ENCODE assay signal across 8 cellular contexts in the genomic region with DNA sequence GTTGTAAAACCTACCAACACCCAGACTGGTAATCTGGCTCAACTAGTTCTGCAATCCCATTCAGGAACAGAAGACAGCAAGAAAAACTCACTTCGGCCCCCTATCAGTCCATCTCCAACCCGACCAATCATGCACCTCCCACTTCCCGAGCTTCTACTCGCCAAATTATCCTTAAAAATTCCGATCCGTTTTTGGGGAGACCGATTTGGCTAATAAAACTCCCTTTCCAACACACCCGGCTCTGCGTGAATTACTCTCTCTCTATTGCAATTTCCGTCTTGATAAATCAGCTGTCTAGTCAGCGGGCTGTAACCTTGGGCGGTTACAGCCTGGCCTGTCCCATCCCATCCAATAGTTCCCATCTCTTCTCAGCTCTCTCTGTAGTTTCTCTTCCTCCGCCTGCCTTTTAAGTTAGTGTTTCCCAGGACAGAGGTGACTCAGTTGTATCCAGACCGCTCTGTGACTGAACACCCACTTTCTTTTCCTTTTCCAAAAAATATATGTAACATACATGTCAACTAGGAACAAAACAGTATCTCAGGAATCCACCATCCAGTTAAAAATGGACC. TPM values are rescaled to one million over a fixed set of nuclear protein-coding genes. Genes with fewer than 3 reads are reported as not detected.
A peak's percentile ranks its signal among the peaks of the same experiment; 100 is the strongest.
DNase-seq lines count a peak whose midpoint lies in the region; ATAC-seq and TF ChIP-seq lines count a peak whose summit lies in the region.

No MANE protein-coding gene starts in this region.

- peaks cover 51% of the 10 kb centered on the region for H3K4me1 Mint-ChIP-seq in activated B cell treated with CpG ODN at 0.5 μM for 24 hours
- peaks cover 40 to 78% (median 73%) of the 10 kb centered on the region in 7 donors for H3K4me1 Mint-ChIP-seq in naive thymus-derived CD4-positive, alpha-beta T cell

- no peaks in the 10 kb centered on the region for H4K20me1 ChIP-seq in IMR-90 (ENCODE audit: insufficient read depth, low read length)

- H3K56ac ChIP-seq in IMR-90 (ENCODE audit: extremely low read depth, insufficient read depth, low read length) = peak overlapping the region; percentile 87

- H3K4me1 ChIP-seq in IMR-90 (ENCODE audit: control insufficient read depth, insufficient read depth, low read length) = peaks cover 7% of the 10 kb centered on the region
- H3K4me1 ChIP-seq in esophagus muscularis mucosa = peaks cover 27 to 45% (median 41%) of the 10 kb centered on the region in 4 donors
- H3K4me1 ChIP-seq in naive thymus-derived CD4-positive, alpha-beta T cell (ENCODE audit: control insufficient read depth in 2 of 2, insufficient read depth in 2 of 2, low read length in 2 of 2) = peaks cover 19 to 43% of the 10 kb centered on the region in 2 donors
- peaks cover 44% of the 10 kb centered on the region for H3K4me1 ChIP-seq in vagina

- in situ Hi-C loops in IMR-90 (cut with MboI; ENCODE audit: low sequenced_read_pairs) = no loop called here

- no peak overlapping the region; the same call in 2 of the 3 replicates for H2BK15ac ChIP-seq in IMR-90 (ENCODE audit: low read depth, low read length)

- TF ChIP-seq RAD21 in IMR-90 (IDR thresholded peaks at IDR 0.05; ENCODE audit: low read length) = no peak

- 0 out of 2 replicates have a peak overlapping the region, but pooled peaks have one; percentile 6 for H3K18ac ChIP-seq in IMR-90 (ENCODE audit: low read depth, low read length)

- peaks cover 33% of the 10 kb centered on the region for H3K36me3 Mint-ChIP-seq in activated B cell treated with CpG ODN at 0.5 μM for 24 hours (ENCODE audit: low read depth)
- H3K36me3 Mint-ChIP-seq in naive thymus-derived CD4-positive, alpha-beta T cell = peaks cover 0 to 8% (median 0%) of the 10 kb centered on the region in 5 donors

- ATAC-seq in GM19397 (IDR thresholded peaks at IDR 0.05; ENCODE audit: unreplicated experiment) = peak; percentile 2
- ATAC-seq in IMR-90 (ENCODE audit: low read depth) = peak; percentile 61
- peak; percentile 17 for ATAC-seq in activated B cell treated with CpG ODN at 0.5 μM for 24 hours (ENCODE audit: low read depth)
- ATAC-seq in naive thymus-derived CD4-positive, alpha-beta T cell = peak; percentile 36
- no peak for ATAC-seq in GM21381 (IDR thresholded peaks at IDR 0.05; ENCODE audit: unreplicated experiment)

- peak overlapping the region; percentile 81 for H4K5ac ChIP-seq in IMR-90 (ENCODE audit: low read depth, low read length)

- no peaks in the 10 kb centered on the region for H3K27me3 Mint-ChIP-seq in activated B cell treated with CpG ODN at 0.5 μM for 24 hours
- peaks cover 0 to 6% (median 0%) of the 10 kb centered on the region in 5 donors for H3K27me3 Mint-ChIP-seq in naive thymus-derived CD4-positive, alpha-beta T cell

- H2BK20ac ChIP-seq in IMR-90 (ENCODE audit: low read depth, low read length) = no peak overlapping the region

- H3K9ac ChIP-seq in IMR-90 (ENCODE audit: low read depth, low read length) = peak overlapping the region; percentile 85

- DNase-seq in DMS53 (lab: John Stamatoyannopoulos, UW) = peak; percentile 56
- DNase-seq in IMR-90 = peak; percentile 77
- no peak for DNase-seq in activated B cell treated with CpG ODN at 0.5 μM for 24 hours
- no peak for DNase-seq in esophagus muscularis mucosa (ENCODE audit: extremely low spot score)
- peak in 2 of 9 donors; percentile 23 to 25 for DNase-seq in naive thymus-derived CD4-positive, alpha-beta T cell
- no peak for DNase-seq in vagina (ENCODE audit: extremely low spot score in 2 of 2)

- H2AK9ac ChIP-seq in IMR-90 (replicated peaks; ENCODE audit: low read depth, low read length, poor library complexity) = peak overlapping the region; percentile 95

- H3K79me1 ChIP-seq in IMR-90 (ENCODE audit: low read depth in 1 of 2, low read length in 2 of 2) = peaks cover 17 to 55% of the 10 kb centered on the region in 2 experiments

- H2AFZ ChIP-seq in IMR-90 (replicated peaks; ENCODE audit: low read length, poor library complexity) = peak overlapping the region; percentile 93

- H3K9me1 ChIP-seq in IMR-90 (ENCODE audit: insufficient read depth, low read length) = peaks cover 4% of the 10 kb centered on the region

- peak overlapping the region; percentile 84 for H4K91ac ChIP-seq in IMR-90 (ENCODE audit: insufficient read depth, low read depth, low read length)

- H2AK5ac ChIP-seq in IMR-90 (ENCODE audit: low read depth, low read length) = peak overlapping the region; percentile 72

- 2% methylated on average over 11 of the region's 14 CpGs; no CpG with 5 or more reads in 1 of the 2 experiments for WGBS in IMR-90 (ENCODE audit: extremely low coverage in 2 of 2, insufficient read length in 1 of 2), 2 experiments
- under 1% methylated on average over 14 of the region's 14 CpGs for WGBS in esophagus muscularis mucosa

- peak overlapping the region; percentile 88 for H3K4me3 Mint-ChIP-seq in activated B cell treated with CpG ODN at 0.5 μM for 24 hours
- H3K4me3 Mint-ChIP-seq in naive thymus-derived CD4-positive, alpha-beta T cell = peak overlapping the region; percentile 80 to 98 (median 89)

- no peaks in the 10 kb centered on the region for H3K9me3 Mint-ChIP-seq in activated B cell treated with CpG ODN at 0.5 μM for 24 hours
- H3K9me3 Mint-ChIP-seq in naive thymus-derived CD4-positive, alpha-beta T cell = peaks cover 0 to 4% (median 0%) of the 10 kb centered on the region in 11 donors

- H3K27me3 ChIP-seq in IMR-90 (ENCODE audit: control insufficient read depth, insufficient read depth, low read length) (0 out of 2 replicates have a peak, but pooled peaks cover 2% of the 10 kb centered on the region), esophagus muscularis mucosa (no peaks in the 10 kb centered on the region), vagina (no peaks in the 10 kb centered on the region)
- H3K27me3 ChIP-seq in naive thymus-derived CD4-positive, alpha-beta T cell (ENCODE audit: control insufficient read depth in 2 of 2, insufficient read depth in 2 of 2, low read length in 2 of 2) = no peaks in the 10 kb centered on the region

- H2BK120ac ChIP-seq in IMR-90 (ENCODE audit: low read depth, low read length) = peak overlapping the region; percentile 72

- TF ChIP-seq POLR2A in IMR-90 (IDR thresholded peaks at IDR 0.05; ENCODE audit: low read depth, low read length) (peak; percentile 77; the same call in 1 of the 2 replicates), esophagus muscularis mucosa (IDR thresholded peaks at IDR 0.05; ENCODE audit: low read depth) (no peak), vagina (IDR thresholded peaks at IDR 0.05) (no peak)

- TSS peak; percentile 57 for BruUV-seq in IMR-90 (replicated peaks; lab: Mats Ljungman, UMichigan)

- H3K14ac ChIP-seq in IMR-90 (replicated peaks; ENCODE audit: low read depth, low read length) = peak overlapping the region; percentile 97

- H2BK5ac ChIP-seq in IMR-90 (ENCODE audit: low read depth, low read length, poor library complexity, severe bottlenecking) = peak overlapping the region; percentile 64

- dilution Hi-C loops in IMR-90 (cut with HindIII; ENCODE audit: low sequenced_read_pairs, unreplicated experiment) = no loop called here

- H3K4me2 ChIP-seq in IMR-90 (ENCODE audit: low read depth, low read length) = peak overlapping the region; percentile 88

- no peak for TF ChIP-seq CTCF in IMR-90 (conservative IDR thresholded peaks at IDR 0.05; ENCODE audit: low read depth, low read length)
- no peak for TF ChIP-seq CTCF in activated B cell treated with CpG ODN at 0.5 μM for 24 hours (IDR thresholded peaks at IDR 0.05)
- TF ChIP-seq CTCF in esophagus muscularis mucosa (IDR thresholded peaks at IDR 0.05) = no peak
- no peak for TF ChIP-seq CTCF in vagina (IDR thresholded peaks at IDR 0.05)

- intact Hi-C loops in IMR-90 (cut with micrococcal nuclease) (loop anchor here (2.0 kb wide), 1 partner anchor 198 kb away; no protein-coding TSS in a partner anchor), activated B cell treated with CpG ODN at 0.5 μM for 24 hours (cut with micrococcal nuclease) (loop anchor here (1.0 to 10.0 kb wide), 12 partner anchors 32 to 1014 kb away; a partner anchor contains a TSS), esophagus muscularis mucosa (cut with DNase I) (no loop called here), vagina (cut with DNase I) (no loop called here)
- intact Hi-C loops in naive thymus-derived CD4-positive, alpha-beta T cell (cut with micrococcal nuclease) = loop anchor here (1.0 to 5.0 kb wide), 21 partner anchors 32 to 725 kb away; a partner anchor contains a TSS

- H3K4me3 ChIP-seq in IMR-90 (ENCODE audit: insufficient read depth, low read depth, low read length) (peak overlapping the region; percentile 54), esophagus muscularis mucosa (peak overlapping the region; percentile 71 to 83 (median 78)), vagina (peak overlapping the region; percentile 63 to 70)
- H3K4me3 ChIP-seq in naive thymus-derived CD4-positive, alpha-beta T cell (ENCODE audit: low read length) = peak overlapping the region; percentile 74

- POLR2A ChIA-PET in IMR-90 (lab: Charles Lee; ENCODE audit: unreplicated experiment) (no interaction called here), activated B cell treated with CpG ODN at 0.5 μM for 24 hours (lab: Charles Lee) (interaction anchor here (0.9 to 3.2 kb wide), 21 partner anchors 9 to 755 kb away, joined by 3 to 45 read pairs (median 5); a partner anchor contains a TSS)
- POLR2A ChIA-PET in naive thymus-derived CD4-positive, alpha-beta T cell (lab: Charles Lee) = interaction anchor here (0.5 to 7.6 kb wide), 19 partner anchors 11 to 561 kb away, joined by 3 to 46 read pairs (median 4); a partner anchor contains a TSS

- no peak for TF ChIP-seq EP300 in esophagus muscularis mucosa (IDR thresholded peaks at IDR 0.05)

- CTCF ChIA-PET in IMR-90 (lab: Yijun Ruan, JAX) (interaction anchor here (1.0 kb wide), 1 partner anchor 44 kb away, joined by 3 read pairs; no protein-coding TSS in a partner anchor), activated B cell treated with CpG ODN at 0.5 μM for 24 hours (lab: Charles Lee) (interaction anchor here (1.7 to 3.9 kb wide), 3 partner anchors 83 to 261 kb away, joined by 8 to 15 read pairs (median 8); no protein-coding TSS in a partner anchor)
- CTCF ChIA-PET in naive thymus-derived CD4-positive, alpha-beta T cell (lab: Charles Lee) = interaction anchor here (0.6 to 6.1 kb wide), 7 partner anchors 33 to 371 kb away, joined by 3 to 85 read pairs (median 3); a partner anchor contains a TSS

- peak overlapping the region; percentile 97 for H3K23ac ChIP-seq in IMR-90 (ENCODE audit: low read depth, low read length)

- H3K9me3 ChIP-seq in IMR-90 (ENCODE audit: control insufficient read depth, insufficient read depth, low read length) (no peaks in the 10 kb centered on the region), esophagus muscularis mucosa (no peaks in the 10 kb centered on the region), vagina (no peaks in the 10 kb centered on the region)
- H3K9me3 ChIP-seq in naive thymus-derived CD4-positive, alpha-beta T cell (ENCODE audit: control insufficient read depth in 2 of 3, low read length in 3 of 3) = no peaks in the 10 kb centered on the region

- H3K36me3 ChIP-seq in IMR-90 (ENCODE audit: control insufficient read depth, insufficient read depth, low read length) (peaks cover 5% of the 10 kb centered on the region), esophagus muscularis mucosa (peaks cover 0 to 13% (median 7%) of the 10 kb centered on the region in 4 donors), vagina (no peaks in the 10 kb centered on the region)
- H3K36me3 ChIP-seq in naive thymus-derived CD4-positive, alpha-beta T cell (ENCODE audit: control insufficient read depth in 2 of 3, insufficient read depth in 3 of 3, low read length in 3 of 3) = peaks cover 0 to 4% (median 0%) of the 10 kb centered on the region in 3 experiments

- H3K27ac Mint-ChIP-seq in activated B cell treated with CpG ODN at 0.5 μM for 24 hours = peak overlapping the region; percentile 92
- H3K27ac Mint-ChIP-seq in naive thymus-derived CD4-positive, alpha-beta T cell = peak overlapping the region; percentile 92 to 98 (median 97)

- peak overlapping the region; percentile 76 to 99 for H4K8ac ChIP-seq in IMR-90 (ENCODE audit: low read depth in 2 of 2, low read length in 2 of 2)

- peak overlapping the region; percentile 95 for H3K4ac ChIP-seq in IMR-90 (ENCODE audit: low read depth, low read length)

- H3K27ac ChIP-seq in IMR-90 (ENCODE audit: insufficient read depth, low read length) = peak overlapping the region; percentile 68
- peak overlapping the region; percentile 87 to 96 (median 94) for H3K27ac ChIP-seq in esophagus muscularis mucosa (replicated peaks in 1 of 4)
- H3K27ac ChIP-seq in naive thymus-derived CD4-positive, alpha-beta T cell (ENCODE audit: low read depth, low read length) = peak overlapping the region; percentile 97
- H3K27ac ChIP-seq in vagina = peak overlapping the region; percentile 90

RNA-seq across cellular contexts. Expression of a gene that starts 0.8 kb away (rescaled TPM):
- total RNA-seq in IMR-90 (2012; rRNA removed) (31.2 and 34.4 TPM in 2 replicates), activated B cell treated with CpG ODN at 0.5 μM for 24 hours (52.5 and 57.3 TPM in 2 replicates), esophagus muscularis mucosa (10 to 100 TPM; 25.6 to 41.6 (median 30.3) TPM), vagina (43.0 TPM)
- 40.8 and 41.3 TPM in 2 replicates for polyA plus RNA-seq in IMR-90 (2012; rRNA removed)
- 43.4 and 45.2 TPM in 2 replicates for polyA plus RNA-seq in IMR-90 (2012; cell fraction: cytosol; rRNA removed)
- polyA plus RNA-seq in IMR-90 (2012; cell fraction: nucleus; rRNA removed; ENCODE audit: low replicate concordance) = 68.1 and 101 TPM in 2 replicates
- total RNA-seq in naive thymus-derived CD4-positive, alpha-beta T cell = 10 to 100 TPM; 40.3 to 74.0 (median 63.0) TPM
- polyA plus RNA-seq in naive thymus-derived CD4-positive, alpha-beta T cell = 10 to 100 TPM; 17.1 to 25.1 TPM

Comparison
In these comparisons a context has a peak if more than half of its experiments do, and no peak if none do; other contexts are left out.
1. DNase-seq: peak in DMS53 (single experiment) and IMR-90 (single experiment); none in activated B cell treated with CpG ODN at 0.5 μM for 24 hours (single experiment), esophagus muscularis mucosa (single experiment) and vagina (0 of 2).
2. intact Hi-C loops: an anchor here in IMR-90 (2.0 kb wide), activated B cell treated with CpG ODN at 0.5 μM for 24 hours (1.0 to 10.0 kb wide) and naive thymus-derived CD4-positive, alpha-beta T cell (1.0 to 5.0 kb wide); none called in esophagus muscularis mucosa and vagina.
3. Peak in every context shown above with its lines, with median percentiles within 50 percentile points of each other: H3K27ac ChIP-seq and H3K4me3 ChIP-seq.